Comparison of ENCODE assay signal across 11 cellular contexts in genomic region chr15:42038401-42038800, GRCh38. TPM values are rescaled to one million over a fixed set of nuclear protein-coding genes. Genes with fewer than 3 reads are reported as not detected.
"Had no signal": no experiment of that assay in that cellular context is flagged by ENCODE, and none has a peak within 500 bp of the region (broad histone marks: within the 10 kb centered on the region; RNA-seq: fewer than 3 reads in every experiment).

No MANE protein-coding gene starts in this region.

- H3K36me3 ChIP-seq: HAP-1 had no signal

- H2AFZ ChIP-seq: GM23248 had no signal

- DNase-seq: GOT3, H7, HFFc6 had no signal

- ATAC-seq: HCT116, HepG2 had no signal

- H3K9ac ChIP-seq: GM23248 had no signal

- H3K4me1 ChIP-seq: HAP-1 had no signal

- H3K4me3 ChIP-seq: GM23248, HAP-1 had no signal

- H3K9me3 ChIP-seq: HAP-1 had no signal

- H3K27ac ChIP-seq: GM23248, HL-60 had no signal

RNA-seq across cellular contexts. Expression of gene PLA2G4E, which starts 17.6 kb away (rescaled TPM):
- total RNA-seq: GM23248, H4, H7, HepG2, HFFc6, HT1080 had no signal
- polyA plus RNA-seq: GM23248, HepG2, IgD-negative memory B cell had no signal

RNA-seq across cellular contexts. Expression of gene PLA2G4D, which starts 56.0 kb away (rescaled TPM):
- total RNA-seq: GM23248, H4, HFFc6, HT1080 had no signal
- polyA plus RNA-seq: GM23248, IgD-negative memory B cell had no signal
